8 cellular contexts compared by ENCODE assay signal in the genomic region with DNA sequence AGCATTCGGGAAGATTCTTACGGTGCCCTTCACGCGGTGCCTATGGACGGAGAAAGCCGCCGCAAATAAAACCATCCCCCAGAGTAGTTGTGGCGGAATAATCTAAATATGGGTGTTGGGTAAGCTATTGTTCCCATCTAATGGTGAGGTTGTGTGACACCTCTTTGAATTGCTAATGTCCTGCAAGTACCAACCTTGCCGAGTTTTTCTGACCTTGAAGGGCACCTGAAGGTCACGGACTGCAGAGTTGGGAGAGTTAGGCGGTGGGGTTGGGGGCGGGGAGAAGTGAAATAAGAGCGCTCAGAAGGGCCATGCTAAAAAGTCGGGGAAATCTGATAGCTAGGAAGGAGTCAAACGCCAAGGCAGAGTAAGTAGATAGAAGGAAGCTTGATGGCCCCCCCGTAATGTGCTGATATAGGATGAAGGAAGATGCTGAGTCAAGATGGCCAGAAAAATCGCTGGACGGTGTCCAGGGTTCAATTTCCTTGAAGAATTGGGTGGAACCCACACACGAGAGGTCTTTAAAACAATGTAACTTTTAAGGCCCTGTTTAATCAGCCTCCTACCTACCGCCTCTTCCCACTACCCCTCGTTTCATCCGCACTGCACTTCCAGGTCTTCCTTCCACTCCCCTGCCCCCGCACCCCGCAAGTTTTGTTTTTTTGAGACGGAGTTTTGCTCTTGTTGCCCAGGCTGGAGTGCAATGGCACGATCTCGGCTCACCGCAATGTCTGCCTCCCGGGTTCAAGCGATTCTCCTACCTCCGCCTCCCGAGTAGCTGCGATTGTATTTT. TPM values are rescaled to one million over a fixed set of nuclear protein-coding genes. Genes with fewer than 3 reads are reported as not detected.
DNase-seq lines count a peak whose midpoint lies in the region; ATAC-seq and TF ChIP-seq lines count a peak whose summit lies in the region.

No MANE protein-coding gene starts in this region.

- H3K4me3 ChIP-seq in Peyer's patch (peak overlapping the region; percentile 83 to 95 (median 88)), liver (ENCODE audit: low read depth in 1 of 3, low read length in 3 of 3) (peak overlapping the region; percentile 78 to 93 (median 88)), subcutaneous abdominal adipose tissue (ENCODE audit: low read depth in 1 of 5, low read length in 5 of 5) (peak overlapping the region; percentile 77 to 91 (median 89))

- no peak for TF ChIP-seq POLR2A in Peyer's patch (IDR thresholded peaks at IDR 0.05)

- TF ChIP-seq CTCF in Peyer's patch (IDR thresholded peaks at IDR 0.05): no peak
- TF ChIP-seq CTCF in chondrocyte (IDR thresholded peaks at IDR 0.05): no peak
- no peak for TF ChIP-seq CTCF in liver (IDR thresholded peaks at IDR 0.05; ENCODE audit: low read depth, low read length, missing input control)

- H3K9ac ChIP-seq in liver (ENCODE audit: low read depth in 1 of 2, low read length in 2 of 2) (peak overlapping the region; percentile 79 to 84), subcutaneous abdominal adipose tissue (ENCODE audit: low read length in 5 of 5) (peak overlapping the region; percentile 21 to 87 (median 82))

- WGBS in liver: 44% methylated on average over 33 of the region's 33 CpGs

- H3K36me3 Mint-ChIP-seq in chondrocyte (ENCODE audit: low read depth): no peaks in the 10 kb centered on the region

- DNase-seq in stimulated activated CD4-positive, alpha-beta T cell treated with anti-CD3 and anti-CD28 coated beads, Interleukin-12 subunit alpha, Interleukin-12 subunit beta, amount 100 ng/mL, for 4 hours: peak; percentile 14
- no peak for DNase-seq in stimulated activated CD4-positive, alpha-beta T cell treated with anti-CD3 and anti-CD28 coated beads, Interleukin-4, amount 100 ng/mL, for 1 hour
- DNase-seq in Peyer's patch (peak; percentile 20 to 50 (median 49)), chondrocyte (ENCODE audit: low spot score) (no peak), T-helper 9 cell (no peak)

- H3K4me3 Mint-ChIP-seq in chondrocyte (ENCODE audit: unreplicated experiment): peak overlapping the region; percentile 83

- peak; percentile 20 for ATAC-seq in HG02885 (IDR thresholded peaks at IDR 0.05; ENCODE audit: poor library complexity, unreplicated experiment)

- peaks cover 0 to 27% (median 2%) of the 10 kb centered on the region in 4 donors for H3K4me1 ChIP-seq in Peyer's patch
- H3K4me1 ChIP-seq in liver (ENCODE audit: control insufficient read depth in 4 of 4, insufficient read depth in 4 of 4, low read length in 3 of 4): peaks cover 3 to 18% (median 12%) of the 10 kb centered on the region in 4 donors
- peaks cover 0 to 29% (median 26%) of the 10 kb centered on the region in 5 donors for H3K4me1 ChIP-seq in subcutaneous abdominal adipose tissue (ENCODE audit: control insufficient read depth in 5 of 5, insufficient read depth in 5 of 5, low read length in 5 of 5)

- H3K27me3 ChIP-seq in Peyer's patch (no peaks in the 10 kb centered on the region), liver (ENCODE audit: control insufficient read depth in 4 of 4, insufficient read depth in 4 of 4, low read length in 3 of 4) (no peaks in the 10 kb centered on the region), subcutaneous abdominal adipose tissue (ENCODE audit: control insufficient read depth in 5 of 5, insufficient read depth in 4 of 5, low read length in 5 of 5) (no peaks in the 10 kb centered on the region)

- H3K9me3 ChIP-seq in Peyer's patch (no peaks in the 10 kb centered on the region), liver (ENCODE audit: control insufficient read depth in 4 of 4, low read length in 3 of 4) (no peaks in the 10 kb centered on the region), subcutaneous abdominal adipose tissue (ENCODE audit: control insufficient read depth in 5 of 5, low read length in 5 of 5) (no peaks in the 10 kb centered on the region)

- peaks cover 29% of the 10 kb centered on the region for H3K4me1 Mint-ChIP-seq in chondrocyte (ENCODE audit: low read depth)

- H3K27ac ChIP-seq in Peyer's patch: peak overlapping the region; percentile 77 to 87 (median 84)
- peak overlapping the region; percentile 89 to 91 for H3K27ac ChIP-seq in liver (ENCODE audit: low read depth in 1 of 2, low read length in 2 of 2)
- H3K27ac ChIP-seq in subcutaneous abdominal adipose tissue (ENCODE audit: low read depth, low read length): peak overlapping the region; percentile 68

- H3K27ac Mint-ChIP-seq in chondrocyte (ENCODE audit: unreplicated experiment): peak overlapping the region; percentile 85

- H3K36me3 ChIP-seq in Peyer's patch: no peaks in the 10 kb centered on the region
- no peaks in the 10 kb centered on the region for H3K36me3 ChIP-seq in liver (ENCODE audit: control insufficient read depth in 4 of 4, insufficient read depth in 3 of 4, low read depth in 1 of 4, low read length in 3 of 4)
- no peaks in the 10 kb centered on the region for H3K36me3 ChIP-seq in subcutaneous abdominal adipose tissue (ENCODE audit: control insufficient read depth in 5 of 5, insufficient read depth in 5 of 5, low read length in 5 of 5)

- TF ChIP-seq RAD21 in liver (IDR thresholded peaks at IDR 0.05): no peak

- H3K27me3 Mint-ChIP-seq in chondrocyte (ENCODE audit: low read depth): no peaks in the 10 kb centered on the region

- no peaks in the 10 kb centered on the region for H3K9me3 Mint-ChIP-seq in chondrocyte (ENCODE audit: low read depth)

TF ChIP-seq in liver, 16 proteins besides CTCF, POLR2A, EP300 and RAD21:
- TF ChIP-seq RXRA (IDR thresholded peaks at IDR 0.05) (no peak), GABPA (IDR thresholded peaks at IDR 0.05 in 1 of 2, conservative IDR thresholded peaks at IDR 0.05 in 1 of 2) (no peak), FOXA1 (IDR thresholded peaks at IDR 0.05) (no peak), EGR1 (IDR thresholded peaks at IDR 0.05; ENCODE audit: low read depth in 2 of 2) (no peak), SP1 (IDR thresholded peaks at IDR 0.05) (no peak), HNF4G (IDR thresholded peaks at IDR 0.05) (no peak), FOXA2 (IDR thresholded peaks at IDR 0.05) (no peak), TAF1 (conservative IDR thresholded peaks at IDR 0.05) (no peak), HNF4A (conservative IDR thresholded peaks at IDR 0.05) (no peak), NR2F2 (IDR thresholded peaks at IDR 0.05) (no peak), YY1 (IDR thresholded peaks at IDR 0.05) (no peak), JUND (IDR thresholded peaks at IDR 0.05) (no peak)
- TF ChIP-seq, protein P1, sequence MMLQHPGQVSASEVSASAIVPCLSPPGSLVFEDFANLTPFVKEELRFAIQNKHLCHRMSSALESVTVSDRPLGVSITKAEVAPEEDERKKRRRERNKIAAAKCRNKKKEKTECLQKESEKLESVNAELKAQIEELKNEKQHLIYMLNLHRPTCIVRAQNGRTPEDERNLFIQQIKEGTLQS (IDR thresholded peaks at IDR 0.05): no peak
- TF ChIP-seq, protein P2, sequence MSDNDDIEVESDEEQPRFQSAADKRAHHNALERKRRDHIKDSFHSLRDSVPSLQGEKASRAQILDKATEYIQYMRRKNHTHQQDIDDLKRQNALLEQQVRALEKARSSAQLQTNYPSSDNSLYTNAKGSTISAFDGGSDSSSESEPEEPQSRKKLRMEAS (IDR thresholded peaks at IDR 0.05): no peak
- TF ChIP-seq, protein P3, sequence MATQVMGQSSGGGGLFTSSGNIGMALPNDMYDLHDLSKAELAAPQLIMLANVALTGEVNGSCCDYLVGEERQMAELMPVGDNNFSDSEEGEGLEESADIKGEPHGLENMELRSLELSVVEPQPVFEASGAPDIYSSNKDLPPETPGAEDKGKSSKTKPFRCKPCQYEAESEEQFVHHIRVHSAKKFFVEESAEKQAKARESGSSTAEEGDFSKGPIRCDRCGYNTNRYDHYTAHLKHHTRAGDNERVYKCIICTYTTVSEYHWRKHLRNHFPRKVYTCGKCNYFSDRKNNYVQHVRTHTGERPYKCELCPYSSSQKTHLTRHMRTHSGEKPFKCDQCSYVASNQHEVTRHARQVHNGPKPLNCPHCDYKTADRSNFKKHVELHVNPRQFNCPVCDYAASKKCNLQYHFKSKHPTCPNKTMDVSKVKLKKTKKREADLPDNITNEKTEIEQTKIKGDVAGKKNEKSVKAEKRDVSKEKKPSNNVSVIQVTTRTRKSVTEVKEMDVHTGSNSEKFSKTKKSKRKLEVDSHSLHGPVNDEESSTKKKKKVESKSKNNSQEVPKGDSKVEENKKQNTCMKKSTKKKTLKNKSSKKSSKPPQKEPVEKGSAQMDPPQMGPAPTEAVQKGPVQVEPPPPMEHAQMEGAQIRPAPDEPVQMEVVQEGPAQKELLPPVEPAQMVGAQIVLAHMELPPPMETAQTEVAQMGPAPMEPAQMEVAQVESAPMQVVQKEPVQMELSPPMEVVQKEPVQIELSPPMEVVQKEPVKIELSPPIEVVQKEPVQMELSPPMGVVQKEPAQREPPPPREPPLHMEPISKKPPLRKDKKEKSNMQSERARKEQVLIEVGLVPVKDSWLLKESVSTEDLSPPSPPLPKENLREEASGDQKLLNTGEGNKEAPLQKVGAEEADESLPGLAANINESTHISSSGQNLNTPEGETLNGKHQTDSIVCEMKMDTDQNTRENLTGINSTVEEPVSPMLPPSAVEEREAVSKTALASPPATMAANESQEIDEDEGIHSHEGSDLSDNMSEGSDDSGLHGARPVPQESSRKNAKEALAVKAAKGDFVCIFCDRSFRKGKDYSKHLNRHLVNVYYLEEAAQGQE (IDR thresholded peaks at IDR 0.05): no peak
- TF ChIP-seq, protein P4, sequence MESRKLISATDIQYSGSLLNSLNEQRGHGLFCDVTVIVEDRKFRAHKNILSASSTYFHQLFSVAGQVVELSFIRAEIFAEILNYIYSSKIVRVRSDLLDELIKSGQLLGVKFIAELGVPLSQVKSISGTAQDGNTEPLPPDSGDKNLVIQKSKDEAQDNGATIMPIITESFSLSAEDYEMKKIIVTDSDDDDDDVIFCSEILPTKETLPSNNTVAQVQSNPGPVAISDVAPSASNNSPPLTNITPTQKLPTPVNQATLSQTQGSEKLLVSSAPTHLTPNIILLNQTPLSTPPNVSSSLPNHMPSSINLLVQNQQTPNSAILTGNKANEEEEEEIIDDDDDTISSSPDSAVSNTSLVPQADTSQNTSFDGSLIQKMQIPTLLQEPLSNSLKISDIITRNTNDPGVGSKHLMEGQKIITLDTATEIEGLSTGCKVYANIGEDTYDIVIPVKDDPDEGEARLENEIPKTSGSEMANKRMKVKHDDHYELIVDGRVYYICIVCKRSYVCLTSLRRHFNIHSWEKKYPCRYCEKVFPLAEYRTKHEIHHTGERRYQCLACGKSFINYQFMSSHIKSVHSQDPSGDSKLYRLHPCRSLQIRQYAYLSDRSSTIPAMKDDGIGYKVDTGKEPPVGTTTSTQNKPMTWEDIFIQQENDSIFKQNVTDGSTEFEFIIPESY (IDR thresholded peaks at IDR 0.05): no peak

RNA-seq across cellular contexts. Expression of a gene that starts 0.6 kb away (rescaled TPM):
- total RNA-seq in Peyer's patch (1 to 10 TPM in 1 of 4 donors, under 1 TPM in 2, not detected in 1; 0.67 to 2.1 (median 0.88) TPM), chondrocyte (5.8 to 9.3 TPM (median 7.4 TPM) in 3 replicates), liver (1 to 10 TPM in 1 of 2 donors, under 1 TPM in 1; 0.42 to 4.8 TPM)
- polyA plus RNA-seq in liver: 1 to 10 TPM; 1.0 to 1.9 TPM

RNA-seq across cellular contexts. Expression of a gene that starts 0.7 kb away (rescaled TPM):
- 10 to 100 TPM; 16.3 to 42.1 (median 24.3) TPM for total RNA-seq in Peyer's patch
- total RNA-seq in chondrocyte: 35.9 to 43.6 TPM (median 36.2 TPM) in 3 replicates
- 10 to 100 TPM in 1 of 2 donors, 1 to 10 TPM in 1; 9.6 to 17.2 TPM for total RNA-seq in liver
- 1 to 10 TPM; 5.6 to 8.9 TPM for polyA plus RNA-seq in liver

Comparison
In these comparisons a context has a peak if more than half of its experiments do, and no peak if none do; other contexts are left out.
1. DNase-seq: peak in stimulated activated CD4-positive, alpha-beta T cell treated with anti-CD3 and anti-CD28 coated beads, Interleukin-12 subunit alpha, Interleukin-12 subunit beta, amount 100 ng/mL, for 4 hours (single experiment) and Peyer's patch (3 of 3); none in stimulated activated CD4-positive, alpha-beta T cell treated with anti-CD3 and anti-CD28 coated beads, Interleukin-4, amount 100 ng/mL, for 1 hour (single experiment), chondrocyte (single experiment) and T-helper 9 cell (single experiment).
2. Peak in every context shown above with its lines, with median percentiles within 50 percentile points of each other: H3K27ac ChIP-seq and H3K4me3 ChIP-seq.